Comparison of ENCODE assay signal across 11 cellular contexts in the genomic region with DNA sequence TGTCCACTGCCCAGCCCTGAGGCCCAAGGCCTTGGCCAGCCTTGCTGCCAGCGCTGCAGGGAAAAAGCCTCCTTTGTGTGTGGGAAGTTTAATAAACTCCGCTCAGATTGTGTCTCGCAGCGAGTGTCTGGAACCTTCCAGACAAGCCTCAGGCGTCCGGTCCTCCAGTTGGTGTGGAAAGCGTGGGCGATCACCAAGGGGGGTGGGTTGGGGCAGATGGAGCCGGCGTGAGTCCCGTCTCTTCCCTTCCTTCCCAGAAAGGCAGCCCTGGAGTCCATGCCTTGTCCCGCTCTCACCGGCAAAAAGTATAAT. TPM values are rescaled to one million over a fixed set of nuclear protein-coding genes. Genes with fewer than 3 reads are reported as not detected.
DNase-seq lines count a peak whose midpoint lies in the region; ATAC-seq and TF ChIP-seq lines count a peak whose summit lies in the region.
"Had no signal": no experiment of that assay in that cellular context is flagged by ENCODE, and none has a peak within 500 bp of the region (broad histone marks: within the 10 kb centered on the region; RNA-seq: fewer than 3 reads in every experiment).

No MANE protein-coding gene starts in this region.

- no peaks in the 10 kb centered on the region for H3K9me3 ChIP-seq in stomach
- H3K9me3 ChIP-seq: A549, left lung had no signal

- peaks cover 55 to 86% (median 81%) of the 10 kb centered on the region in 4 donors for H3K4me1 ChIP-seq in stomach

- no peaks in the 10 kb centered on the region for H3K27me3 Mint-ChIP-seq in activated CD4-positive, alpha-beta T cell treated with anti-CD3 and anti-CD28 coated beads, Interleukin-2, amount 10 ng/mL, durations not matched to agents 24 days and 14 days

- no peak for TF ChIP-seq POLR2A in stomach (IDR thresholded peaks at IDR 0.05)

- peak overlapping the region in 1 of 4 donors; percentile 13 for H3K4me3 ChIP-seq in stomach
- H3K4me3 ChIP-seq: A549, left lung had no signal

- no peaks in the 10 kb centered on the region for H3K27me3 ChIP-seq in stomach
- H3K27me3 ChIP-seq: left lung had no signal

- 80 to 95% (median 93%) methylated on average over 13 of the region's 13 CpGs for WGBS in stomach, 5 donors

- peaks cover 34% of the 10 kb centered on the region for H3K36me3 Mint-ChIP-seq in activated CD4-positive, alpha-beta T cell treated with anti-CD3 and anti-CD28 coated beads, Interleukin-2, amount 10 ng/mL, durations not matched to agents 24 days and 14 days (ENCODE audit: low read depth)

- TF ChIP-seq EP300 in stomach (IDR thresholded peaks at IDR 0.05): no peak

- no peak for TF ChIP-seq CTCF in stomach (IDR thresholded peaks at IDR 0.05)

- H3K9me3 Mint-ChIP-seq in activated CD4-positive, alpha-beta T cell treated with anti-CD3 and anti-CD28 coated beads, Interleukin-2, amount 10 ng/mL, durations not matched to agents 24 days and 14 days: no peaks in the 10 kb centered on the region
- H3K9me3 Mint-ChIP-seq: activated T-cell treated with anti-CD3 and anti-CD28 coated beads, Interleukin-2, amount 50 U/mL, for 72 hours had no signal

- ATAC-seq in HG02623 (IDR thresholded peaks at IDR 0.05; ENCODE audit: unreplicated experiment): no peak
- ATAC-seq: A549; activated T-cell treated with anti-CD3 and anti-CD28 coated beads, Interleukin-2, amount 50 U/mL, for 72 hours; left lung had no signal

- peaks cover 5 to 10% (median 9%) of the 10 kb centered on the region in 4 donors for H3K36me3 ChIP-seq in stomach

- no peak for DNase-seq in activated CD4-positive, alpha-beta T cell treated with anti-CD3 and anti-CD28 coated beads, Interleukin-2, amount 10 ng/mL, durations not matched to agents 24 days and 14 days
- no peak for DNase-seq in activated CD4-positive, alpha-beta T cell treated with anti-CD3 and anti-CD28 coated beads for 1 hour
- DNase-seq in globus pallidus (ENCODE audit: low spot score) (peak; percentile 83), stomach (no peak), NCI-H2029 (lab: John Stamatoyannopoulos, UW) (no peak)
- DNase-seq: activated T-cell treated with anti-CD3 and anti-CD28 coated beads, Interleukin-2, amount 50 U/mL, for 72 hours; effector memory CD4-positive, alpha-beta T cell; left lung; NCI-H510A had no signal

- intact Hi-C loops in activated CD4-positive, alpha-beta T cell treated with anti-CD3 and anti-CD28 coated beads, Interleukin-2, amount 10 ng/mL, durations not matched to agents 24 days and 14 days (cut with micrococcal nuclease): no loop called here
- intact Hi-C loops in stomach (cut with DNase I; ENCODE audit: low total_unique reads): no loop called here

- H3K4me3 Mint-ChIP-seq in activated CD4-positive, alpha-beta T cell treated with anti-CD3 and anti-CD28 coated beads, Interleukin-2, amount 10 ng/mL, durations not matched to agents 24 days and 14 days: no peak overlapping the region

- peaks cover 29% of the 10 kb centered on the region for H3K4me1 Mint-ChIP-seq in activated CD4-positive, alpha-beta T cell treated with anti-CD3 and anti-CD28 coated beads, Interleukin-2, amount 10 ng/mL, durations not matched to agents 24 days and 14 days

- peak overlapping the region; percentile 8 for H3K27ac Mint-ChIP-seq in activated CD4-positive, alpha-beta T cell treated with anti-CD3 and anti-CD28 coated beads, Interleukin-2, amount 10 ng/mL, durations not matched to agents 24 days and 14 days
- H3K27ac Mint-ChIP-seq: activated T-cell treated with anti-CD3 and anti-CD28 coated beads, Interleukin-2, amount 50 U/mL, for 72 hours had no signal

- H3K27ac ChIP-seq in stomach: peak overlapping the region; percentile 11 to 90 (median 86)
- H3K27ac ChIP-seq: left lung had no signal

RNA-seq across cellular contexts. Expression of a gene that starts 4.6 kb away (rescaled TPM):
- total RNA-seq in activated CD4-positive, alpha-beta T cell treated with anti-CD3 and anti-CD28 coated beads, Interleukin-2, amount 10 ng/mL, durations not matched to agents 24 days and 14 days: 70.3 and 70.9 TPM in 2 replicates
- total RNA-seq in stomach: 100 to 1,000 TPM in 1 of 5 donors, 10 to 100 TPM in 4; 55.1 to 368 (median 82.3) TPM
- 10 to 100 TPM; 43.1 to 65.3 (median 48.8) TPM for polyA plus RNA-seq in stomach

RNA-seq across cellular contexts. Expression of a gene that starts 27.6 kb away (rescaled TPM):
- 1.7 and 1.9 TPM in 2 replicates for total RNA-seq in activated CD4-positive, alpha-beta T cell treated with anti-CD3 and anti-CD28 coated beads, Interleukin-2, amount 10 ng/mL, durations not matched to agents 24 days and 14 days
- total RNA-seq in stomach: 1 to 10 TPM in 2 of 5 donors, not detected in 3; 1.3 to 8.9 TPM
- polyA plus RNA-seq in stomach: under 1 TPM in 2 of 3 donors, not detected in 1; 0.19 to 0.28 TPM

RNA-seq across cellular contexts. Expression of a gene that starts 31.4 kb away (rescaled TPM):
- 254 and 269 TPM in 2 replicates for total RNA-seq in activated CD4-positive, alpha-beta T cell treated with anti-CD3 and anti-CD28 coated beads, Interleukin-2, amount 10 ng/mL, durations not matched to agents 24 days and 14 days
- 100 to 1,000 TPM in 2 of 5 donors, 10 to 100 TPM in 3; 26.4 to 905 (median 37.9) TPM for total RNA-seq in stomach
- polyA plus RNA-seq in stomach: 100 to 1,000 TPM; 355 to 508 (median 358) TPM

RNA-seq across cellular contexts. Expression of a gene that starts 36.1 kb away (rescaled TPM):
- total RNA-seq in activated CD4-positive, alpha-beta T cell treated with anti-CD3 and anti-CD28 coated beads, Interleukin-2, amount 10 ng/mL, durations not matched to agents 24 days and 14 days: 97.1 and 98.9 TPM in 2 replicates
- total RNA-seq in stomach: 10 to 100 TPM; 19.3 to 74.7 (median 63.5) TPM
- 10 to 100 TPM; 16.3 to 36.1 (median 23.6) TPM for polyA plus RNA-seq in stomach

RNA-seq across cellular contexts. Expression of a gene that starts 38.2 kb away (rescaled TPM):
- 72.3 and 82.4 TPM in 2 replicates for total RNA-seq in activated CD4-positive, alpha-beta T cell treated with anti-CD3 and anti-CD28 coated beads, Interleukin-2, amount 10 ng/mL, durations not matched to agents 24 days and 14 days
- total RNA-seq in stomach: 100 to 1,000 TPM in 1 of 5 donors, 10 to 100 TPM in 4; 31.6 to 118 (median 54.6) TPM
- 10 to 100 TPM; 17.0 to 29.2 (median 21.0) TPM for polyA plus RNA-seq in stomach
